In the genomic region with DNA sequence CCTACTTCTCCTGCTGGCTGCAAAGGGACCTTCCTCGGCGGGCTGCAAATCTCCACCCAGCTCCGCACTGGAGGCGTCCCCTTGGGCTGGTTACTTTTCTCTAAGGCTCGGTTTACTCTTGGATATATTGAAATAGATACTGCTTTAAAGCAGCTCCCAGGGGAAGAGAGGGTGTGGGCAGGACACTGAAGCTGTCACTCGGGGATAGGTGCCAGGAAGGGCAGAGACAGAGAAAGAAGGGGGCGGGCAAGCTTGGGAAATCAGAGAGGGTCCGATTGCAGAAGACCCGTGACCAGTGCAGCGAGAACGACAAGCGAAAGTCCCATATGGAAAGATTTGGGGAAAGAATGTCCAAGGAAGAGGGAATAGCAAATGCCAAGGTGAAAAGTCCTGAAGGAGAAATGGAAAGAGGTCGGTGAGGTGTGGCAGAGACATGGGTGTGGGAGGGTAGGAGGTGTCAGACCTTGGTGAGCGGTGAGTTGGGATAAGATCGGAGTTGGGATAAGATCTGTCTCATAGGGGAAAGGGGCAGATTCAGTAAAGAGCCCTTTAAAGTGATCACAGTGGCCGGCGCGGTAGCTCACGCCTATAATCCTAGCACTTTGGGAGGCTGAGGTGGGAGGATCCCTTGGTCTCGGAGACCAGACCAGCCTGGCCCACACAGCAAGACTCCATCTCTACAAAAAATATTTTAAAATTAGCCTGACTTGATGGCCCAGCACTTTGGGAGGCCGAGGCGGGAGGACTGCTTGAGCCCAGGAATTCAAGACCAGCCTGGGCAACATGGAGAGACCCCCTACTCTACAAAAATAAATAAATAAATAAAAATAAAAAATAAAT, we compare ENCODE assay signal across 1 cellular context.
TF ChIP-seq lines count a peak whose summit lies in the region.

No MANE protein-coding gene starts in this region.

TF ChIP-seq in K562, 482 proteins besides CTCF, POLR2A, EP300 and RAD21 (continued from another document):
- no peak for TF ChIP-seq ZNF778 (CRISPR knock-in tag; IDR thresholded peaks at IDR 0.05)
- TF ChIP-seq ZNF232 (CRISPR knock-in tag; IDR thresholded peaks at IDR 0.05): no peak
- TF ChIP-seq, protein P1, sequence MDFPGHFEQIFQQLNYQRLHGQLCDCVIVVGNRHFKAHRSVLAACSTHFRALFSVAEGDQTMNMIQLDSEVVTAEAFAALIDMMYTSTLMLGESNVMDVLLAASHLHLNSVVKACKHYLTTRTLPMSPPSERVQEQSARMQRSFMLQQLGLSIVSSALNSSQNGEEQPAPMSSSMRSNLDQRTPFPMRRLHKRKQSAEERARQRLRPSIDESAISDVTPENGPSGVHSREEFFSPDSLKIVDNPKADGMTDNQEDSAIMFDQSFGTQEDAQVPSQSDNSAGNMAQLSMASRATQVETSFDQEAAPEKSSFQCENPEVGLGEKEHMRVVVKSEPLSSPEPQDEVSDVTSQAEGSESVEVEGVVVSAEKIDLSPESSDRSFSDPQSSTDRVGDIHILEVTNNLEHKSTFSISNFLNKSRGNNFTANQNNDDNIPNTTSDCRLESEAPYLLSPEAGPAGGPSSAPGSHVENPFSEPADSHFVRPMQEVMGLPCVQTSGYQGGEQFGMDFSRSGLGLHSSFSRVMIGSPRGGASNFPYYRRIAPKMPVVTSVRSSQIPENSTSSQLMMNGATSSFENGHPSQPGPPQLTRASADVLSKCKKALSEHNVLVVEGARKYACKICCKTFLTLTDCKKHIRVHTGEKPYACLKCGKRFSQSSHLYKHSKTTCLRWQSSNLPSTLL (IDR thresholded peaks at IDR 0.05): no peak
- TF ChIP-seq ESRRA (IDR thresholded peaks at IDR 0.05; ENCODE audit: borderline replicate concordance, low read depth): no peak
- TF ChIP-seq ZBTB33 (CRISPR knock-in tag; IDR thresholded peaks at IDR 0.05): peak; percentile 37; the same call in 1 of the 2 replicates
- no peak for TF ChIP-seq BDP1 (IDR thresholded peaks at IDR 0.05; ENCODE audit: insufficient read depth, insufficient read length)
- TF ChIP-seq BCOR (IDR thresholded peaks at IDR 0.05): peak; percentile 78; the same call in 1 of the 2 replicates
- no peak for TF ChIP-seq DDX20 (tag; IDR thresholded peaks at IDR 0.05; ENCODE audit: low read depth)
- TF ChIP-seq CBFA2T3 (IDR thresholded peaks at IDR 0.05): no peak
